8 cellular contexts compared by ENCODE assay signal in genomic region chr1:212433577-212434462, GRCh38. TPM values are rescaled to one million over a fixed set of nuclear protein-coding genes. Genes with fewer than 3 reads are reported as not detected.
A peak's percentile ranks its signal among the peaks of the same experiment; 100 is the strongest.
DNase-seq lines count a peak whose midpoint lies in the region; ATAC-seq lines count a peak whose summit lies in the region.

No MANE protein-coding gene starts in this region.

- peak overlapping the region; percentile 76 for H3K4me3 Mint-ChIP-seq in central memory CD8-positive, alpha-beta T cell
- H3K4me3 Mint-ChIP-seq in naive thymus-derived CD4-positive, alpha-beta T cell: peak overlapping the region; percentile 77 to 87 (median 82)

- CTCF ChIA-PET in naive thymus-derived CD4-positive, alpha-beta T cell (lab: Charles Lee): interaction anchor here (1.8 kb wide), 1 partner anchor 23 kb away, joined by 13 read pairs; no protein-coding TSS in a partner anchor

- no peaks in the 10 kb centered on the region for H3K27me3 ChIP-seq in naive thymus-derived CD4-positive, alpha-beta T cell (ENCODE audit: control insufficient read depth in 2 of 2, insufficient read depth in 2 of 2, low read length in 2 of 2)

- H3K9me3 ChIP-seq in naive thymus-derived CD4-positive, alpha-beta T cell (ENCODE audit: control insufficient read depth in 2 of 3, low read length in 3 of 3): no peaks in the 10 kb centered on the region

- no peaks in the 10 kb centered on the region for H3K27me3 Mint-ChIP-seq in central memory CD8-positive, alpha-beta T cell
- H3K27me3 Mint-ChIP-seq in naive thymus-derived CD4-positive, alpha-beta T cell: peaks cover 0 to 4% (median 0%) of the 10 kb centered on the region in 5 donors

- peaks cover 3% of the 10 kb centered on the region for H3K36me3 Mint-ChIP-seq in central memory CD8-positive, alpha-beta T cell (ENCODE audit: insufficient read depth)
- no peaks in the 10 kb centered on the region for H3K36me3 Mint-ChIP-seq in naive thymus-derived CD4-positive, alpha-beta T cell

- H3K36me3 ChIP-seq in naive thymus-derived CD4-positive, alpha-beta T cell (ENCODE audit: control insufficient read depth in 2 of 3, insufficient read depth in 3 of 3, low read length in 3 of 3): no peaks in the 10 kb centered on the region

- intact Hi-C loops in naive thymus-derived CD4-positive, alpha-beta T cell (cut with micrococcal nuclease): loop anchor here (2.0 to 5.0 kb wide), 6 partner anchors 23 to 1172 kb away; partner anchors contain the start of genes SLC30A1 (in 2 of the 2) and LPGAT1 (in 1 of the 2)

- H3K4me1 Mint-ChIP-seq in central memory CD8-positive, alpha-beta T cell: peaks cover 36% of the 10 kb centered on the region
- peaks cover 21 to 48% (median 32%) of the 10 kb centered on the region in 7 donors for H3K4me1 Mint-ChIP-seq in naive thymus-derived CD4-positive, alpha-beta T cell

- peaks cover 9 to 21% of the 10 kb centered on the region in 2 donors for H3K4me1 ChIP-seq in naive thymus-derived CD4-positive, alpha-beta T cell (ENCODE audit: control insufficient read depth in 2 of 2, insufficient read depth in 2 of 2, low read length in 2 of 2)

- ATAC-seq in central memory CD8-positive, alpha-beta T cell (replicated peaks; ENCODE audit: extremely low read depth, poor library complexity, severe bottlenecking): no peak
- ATAC-seq in naive thymus-derived CD4-positive, alpha-beta T cell: no peak
- no peak for ATAC-seq in GM18873 (IDR thresholded peaks at IDR 0.05; ENCODE audit: low FRiP score, unreplicated experiment)

- H3K9me3 Mint-ChIP-seq in central memory CD8-positive, alpha-beta T cell: no peaks in the 10 kb centered on the region
- no peaks in the 10 kb centered on the region for H3K9me3 Mint-ChIP-seq in naive thymus-derived CD4-positive, alpha-beta T cell

- POLR2A ChIA-PET in naive thymus-derived CD4-positive, alpha-beta T cell (lab: Charles Lee): interaction anchor here (1.3 to 1.7 kb wide), 3 partner anchors 19 to 399 kb away, joined by 3 to 14 read pairs (median 3); partner anchors contain the start of genes DTL, INTS7 and PACC1

- H3K27ac Mint-ChIP-seq in central memory CD8-positive, alpha-beta T cell (ENCODE audit: low read depth): no peak overlapping the region
- peak overlapping the region; percentile 27 to 86 (median 56) for H3K27ac Mint-ChIP-seq in naive thymus-derived CD4-positive, alpha-beta T cell

- DNase-seq in AG20443 (ENCODE audit: low spot score): peak; percentile 18
- DNase-seq in Jurkat, Clone E6-1 (ENCODE audit: low read depth, low spot score): no peak
- DNase-seq in central memory CD8-positive, alpha-beta T cell (ENCODE audit: low spot score in 2 of 2): no peak
- no peak for DNase-seq in naive thymus-derived CD4-positive, alpha-beta T cell
- DNase-seq in NCI-H1417 (lab: John Stamatoyannopoulos, UW): no peak
- no peak for DNase-seq in NCI-H2107 treated with DMSO at 0.1 percent for 48 hours (lab: John Stamatoyannopoulos, UW; ENCODE audit: unreplicated experiment)
- DNase-seq in T1000 (lab: John Stamatoyannopoulos, UW): no peak

- peak overlapping the region; percentile 77 for H3K27ac ChIP-seq in naive thymus-derived CD4-positive, alpha-beta T cell (ENCODE audit: low read depth, low read length)

- H3K4me3 ChIP-seq in Jurkat, Clone E6-1 (ENCODE audit: low read length): peak overlapping the region; percentile 74
- peak overlapping the region; percentile 62 for H3K4me3 ChIP-seq in naive thymus-derived CD4-positive, alpha-beta T cell (ENCODE audit: low read length)

RNA-seq across cellular contexts. Expression of gene NENF, which starts 1.1 kb away (rescaled TPM):
- 82.7 TPM for polyA plus RNA-seq in Jurkat, Clone E6-1 (2012; ENCODE audit: insufficient read depth, insufficient read length)
- 10 to 100 TPM; 16.0 to 23.5 (median 21.0) TPM for total RNA-seq in naive thymus-derived CD4-positive, alpha-beta T cell
- polyA plus RNA-seq in naive thymus-derived CD4-positive, alpha-beta T cell: 10 to 100 TPM; 39.5 to 73.0 TPM

RNA-seq across cellular contexts. Expression of gene PACC1, which starts 19.1 kb away (rescaled TPM):
- 39.3 TPM for polyA plus RNA-seq in Jurkat, Clone E6-1 (2012; ENCODE audit: insufficient read depth, insufficient read length)
- total RNA-seq in naive thymus-derived CD4-positive, alpha-beta T cell: 10 to 100 TPM in 3 of 5 experiments, 1 to 10 TPM in 2; 7.9 to 13.4 (median 12.0) TPM
- polyA plus RNA-seq in naive thymus-derived CD4-positive, alpha-beta T cell: 10 to 100 TPM in 1 of 2 donors, 1 to 10 TPM in 1; 7.2 to 11.0 TPM
